1 cellular context compared by ENCODE assay signal in the genomic region with DNA sequence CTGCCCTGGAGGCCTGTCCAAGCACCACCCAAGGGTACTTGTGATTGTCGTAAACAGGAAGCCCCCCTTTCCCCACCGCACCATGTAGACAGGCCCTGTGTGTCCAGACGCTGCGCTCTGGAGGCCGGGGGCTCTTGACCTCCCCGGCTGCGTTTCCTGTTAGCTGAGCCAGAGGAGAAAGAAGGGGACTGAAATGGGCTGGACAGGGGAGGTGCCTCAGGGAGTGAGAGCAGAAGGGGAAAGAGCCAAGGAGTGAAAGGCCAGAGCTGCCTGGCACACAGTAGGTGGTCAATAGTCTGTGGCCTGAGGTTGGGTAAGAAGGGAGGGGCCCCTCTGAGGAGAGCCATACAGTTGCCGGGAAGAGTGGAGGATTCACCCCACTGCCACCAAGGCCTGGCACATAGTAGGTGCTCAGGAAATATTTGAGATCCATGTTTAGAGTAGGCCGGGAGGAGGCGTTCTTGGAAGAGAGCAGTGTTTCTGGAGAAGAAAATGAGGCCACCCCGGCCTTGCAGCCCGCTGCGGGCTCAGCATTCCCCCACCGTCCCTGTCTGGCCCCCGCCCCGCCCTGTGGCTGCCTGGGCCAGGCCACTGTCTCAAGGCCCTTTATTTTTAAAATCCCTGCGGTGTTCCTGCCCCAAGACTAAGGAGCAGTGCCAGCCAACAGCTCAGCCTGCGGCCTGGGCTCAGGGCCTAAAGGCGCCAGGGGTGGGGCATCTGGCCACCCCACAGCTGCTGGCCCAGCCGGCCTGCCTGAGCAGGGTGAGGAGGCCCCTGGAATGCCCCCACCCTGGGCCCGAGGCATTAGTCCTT.
TF ChIP-seq lines count a peak whose summit lies in the region.

No MANE protein-coding gene starts in this region.

TF ChIP-seq in HCT116, 20 proteins besides CTCF, POLR2A, EP300 and RAD21 (continued from another document):
- TF ChIP-seq EZH2phosphoT487 (IDR thresholded peaks at IDR 0.05; ENCODE audit: borderline replicate concordance): no peak
